ENCODE assay signal across 23 cellular contexts in the genomic region with DNA sequence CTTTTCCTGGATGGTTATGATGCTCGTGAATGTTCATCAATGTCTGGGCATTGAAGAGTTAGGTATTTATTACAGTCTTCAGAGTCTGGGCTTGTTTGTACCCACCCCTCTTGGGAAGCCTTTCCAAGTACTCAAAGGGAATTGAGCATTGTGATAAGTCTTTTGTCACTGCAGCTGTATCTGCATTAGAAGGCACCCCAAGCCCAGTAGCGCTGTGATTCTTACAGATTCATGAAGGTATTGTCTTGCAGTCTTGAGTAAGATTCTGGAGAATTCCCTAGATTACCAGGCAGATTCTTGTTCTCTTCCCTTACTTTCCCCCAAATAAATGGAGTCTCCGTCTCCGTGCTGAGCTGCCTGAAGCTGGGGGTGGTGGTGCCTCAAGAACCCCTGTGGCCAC.
DNase-seq lines count a peak whose midpoint lies in the region; TF ChIP-seq lines count a peak whose summit lies in the region.
"Had no signal": no experiment of that assay in that cellular context is flagged by ENCODE, and none has a peak within 500 bp of the region (broad histone marks: within the 10 kb centered on the region; RNA-seq: fewer than 3 reads in every experiment).

No MANE protein-coding gene starts in this region.

- H3K36me3 ChIP-seq in NT2/D1 (ENCODE audit: insufficient read depth, insufficient read length, low read length): no peaks in the 10 kb centered on the region
- H3K36me3 ChIP-seq: BE2C, BLaER1 had no signal

- no peak overlapping the region for H3K23ac ChIP-seq in H9 (ENCODE audit: insufficient read length, low read depth, low read length)

- peaks cover 18% of the 10 kb centered on the region for H3K9me3 ChIP-seq in H9 (ENCODE audit: control insufficient read depth, low read depth, low read length)
- H3K9me3 ChIP-seq in NT2/D1 (ENCODE audit: insufficient read depth, low read length): peaks cover 3% of the 10 kb centered on the region; the same call in 1 of the 2 replicates
- H3K9me3 ChIP-seq: BE2C had no signal

- peaks cover 4 to 7% (median 5%) of the 10 kb centered on the region in 3 experiments; a peak in 6 of 7 replicates for H3K36me3 Mint-ChIP-seq in H9 (ENCODE audit: insufficient read depth in 1 of 3, low read depth in 3 of 3)
- H3K36me3 Mint-ChIP-seq in chondrocyte (ENCODE audit: low read depth): no peaks in the 10 kb centered on the region
- H3K36me3 Mint-ChIP-seq: CD14-positive monocyte; CD4-positive, CD25-positive, alpha-beta regulatory T cell had no signal

- no peak overlapping the region for H2BK120ac ChIP-seq in H9 (ENCODE audit: low read depth, low read length, poor library complexity, severe bottlenecking)

- H3K27me3 Mint-ChIP-seq in H9 (ENCODE audit: low read depth) (peaks cover 3% of the 10 kb centered on the region), chondrocyte (ENCODE audit: low read depth) (peaks cover 6% of the 10 kb centered on the region)

- no peak overlapping the region for H2BK12ac ChIP-seq in H9 (ENCODE audit: insufficient read length, low read depth, low read length)

- H2AK5ac ChIP-seq in H9 (ENCODE audit: insufficient read length, low read length): no peak overlapping the region

- DNase-seq in H9 (no peak), NT2/D1 (ENCODE audit: low read depth, low spot score) (peak; percentile 52), nucleus accumbens (lab: John Stamatoyannopoulos, UW) (no peak), chondrocyte (ENCODE audit: low spot score) (no peak), NCI-H446 (lab: John Stamatoyannopoulos, UW) (no peak)
- DNase-seq: 8988T; ACHN; BE2C; C1 segment of cervical spinal cord; CD4-positive, alpha-beta memory T cell; CD4-positive, CD25-positive, alpha-beta regulatory T cell; CD8-positive, alpha-beta memory T cell; COR-L47; DMS 273 treated with DMSO at 0.1 percent for 48 hours; DMS153; DMS53; DMS79; DND-41; EL; GDM1 had no signal

- no peaks in the 10 kb centered on the region for H3K27me3 ChIP-seq in H9 (ENCODE audit: insufficient read depth, low read length)
- H3K27me3 ChIP-seq in NT2/D1 (ENCODE audit: insufficient read depth, insufficient read length): no peaks in the 10 kb centered on the region
- H3K27me3 ChIP-seq: BE2C had no signal

- H3K4me2 ChIP-seq in H9 (ENCODE audit: insufficient read depth, insufficient read length, low read length): no peak overlapping the region
- H3K4me2 ChIP-seq: BLaER1 had no signal

- H3K4me1 ChIP-seq in H9 (ENCODE audit: insufficient read depth, low read length): no peaks in the 10 kb centered on the region
- H3K4me1 ChIP-seq in NT2/D1 (ENCODE audit: insufficient read depth, insufficient read length): peaks cover 8% of the 10 kb centered on the region
- H3K4me1 ChIP-seq: BE2C, BLaER1 had no signal

- H3K79me2 ChIP-seq in H9 (ENCODE audit: insufficient read depth, low read length): no peaks in the 10 kb centered on the region

- no peak overlapping the region for H2BK15ac ChIP-seq in H9 (ENCODE audit: low read depth, low read length)

- H3K4me1 Mint-ChIP-seq in H9 (peaks cover 10 to 26% of the 10 kb centered on the region in 2 experiments), chondrocyte (ENCODE audit: low read depth) (no peaks in the 10 kb centered on the region)
- H3K4me1 Mint-ChIP-seq: CD4-positive, alpha-beta memory T cell; CD4-positive, CD25-positive, alpha-beta regulatory T cell; CD8-positive, alpha-beta memory T cell had no signal

- H4K5ac ChIP-seq in H9 (ENCODE audit: insufficient read length, low read depth, low read length): no peak overlapping the region

- H3K4me3 ChIP-seq in NT2/D1 (ENCODE audit: insufficient read length, low read depth): no peak overlapping the region
- H3K4me3 ChIP-seq: BLaER1, GM12878 had no signal

- H3K23me2 ChIP-seq in H9 (ENCODE audit: insufficient read length, low read depth, low read length, poor library complexity, severe bottlenecking): no peaks in the 10 kb centered on the region

- H3T11ph ChIP-seq in H9 (ENCODE audit: low read length): no peak overlapping the region

- H3K14ac ChIP-seq in H9 (ENCODE audit: insufficient read depth, low read length): no peak overlapping the region

- peak overlapping the region; percentile 22 to 91 (median 63); a peak in 4 of 7 replicates for H3K27ac Mint-ChIP-seq in H9
- H3K27ac Mint-ChIP-seq in chondrocyte (ENCODE audit: unreplicated experiment): no peak overlapping the region
- H3K27ac Mint-ChIP-seq: CD14-positive monocyte; CD4-positive, alpha-beta memory T cell; CD4-positive, CD25-positive, alpha-beta regulatory T cell; CD8-positive, alpha-beta memory T cell had no signal

- no CpG with 5 or more reads among the region's 4 CpGs for WGBS in H9 (ENCODE audit: extremely low coverage, insufficient read length, low lambda C conversion rate)

- H3K56ac ChIP-seq in H9 (ENCODE audit: insufficient read length, low read depth, low read length): no peak overlapping the region

- no peak overlapping the region for H2AFZ ChIP-seq in H9 (ENCODE audit: low read length)

- no peak overlapping the region for H4K91ac ChIP-seq in H9 (ENCODE audit: insufficient read length, low read depth, low read length)

- H3K27ac ChIP-seq in H9 (ENCODE audit: insufficient read length, low read depth, low read length): no peak overlapping the region
- H3K27ac ChIP-seq: BLaER1 had no signal

- H3K4me3 Mint-ChIP-seq in H9 (no peak overlapping the region; a peak in 1 of 5 replicates), chondrocyte (ENCODE audit: unreplicated experiment) (no peak overlapping the region)
- H3K4me3 Mint-ChIP-seq: CD14-positive monocyte; CD4-positive, alpha-beta memory T cell; CD4-positive, CD25-positive, alpha-beta regulatory T cell; CD8-positive, alpha-beta memory T cell had no signal

- H2BK5ac ChIP-seq in H9 (ENCODE audit: insufficient read length, low read length): no peak overlapping the region

- no peaks in the 10 kb centered on the region for H3K79me1 ChIP-seq in H9 (ENCODE audit: insufficient read depth, low read depth, low read length, poor library complexity, severe bottlenecking)

- no peaks in the 10 kb centered on the region for H4K20me1 ChIP-seq in H9 (ENCODE audit: control insufficient read depth, insufficient read depth, insufficient read length)
- H4K20me1 ChIP-seq: BLaER1 had no signal

- H2BK20ac ChIP-seq in H9 (ENCODE audit: low read depth, low read length, poor library complexity, severe bottlenecking): no peak overlapping the region

- TF ChIP-seq CTCF in H9 (conservative IDR thresholded peaks at IDR 0.05) (no peak), chondrocyte (IDR thresholded peaks at IDR 0.05) (no peak)

- peak overlapping the region; percentile 48 for H3K18ac ChIP-seq in H9 (ENCODE audit: insufficient read length, low read depth, low read length)

- no peak overlapping the region for H3K4ac ChIP-seq in H9 (ENCODE audit: low read depth, low read length)

- no peak overlapping the region for H4K8ac ChIP-seq in H9 (replicated peaks; ENCODE audit: insufficient read length, low read depth, low read length)

- H3K9me3 Mint-ChIP-seq in H9: peaks cover 78 to 91% of the 10 kb centered on the region in 2 experiments
- H3K9me3 Mint-ChIP-seq in chondrocyte (ENCODE audit: low read depth): peaks cover 29% of the 10 kb centered on the region

- H3K9ac ChIP-seq in H9 (ENCODE audit: extremely low read depth, insufficient read length, low read length): no peak overlapping the region
- H3K9ac ChIP-seq in NT2/D1 (ENCODE audit: insufficient read length, low read depth): no peak overlapping the region
- H3K9ac ChIP-seq: BLaER1 had no signal
